Comparison of ENCODE assay signal across 20 cellular contexts in genomic region chr19:40758491-40758890, GRCh38. TPM values are rescaled to one million over a fixed set of nuclear protein-coding genes. Genes with fewer than 3 reads are reported as not detected.
DNase-seq lines count a peak whose midpoint lies in the region; ATAC-seq and TF ChIP-seq lines count a peak whose summit lies in the region.
"Had no signal": no experiment of that assay in that cellular context is flagged by ENCODE, and none has a peak within 500 bp of the region (broad histone marks: within the 10 kb centered on the region; RNA-seq: fewer than 3 reads in every experiment).

No MANE protein-coding gene starts in this region.

- peaks cover 61% of the 10 kb centered on the region for H3K4me1 Mint-ChIP-seq in activated naive CD4-positive, alpha-beta T cell treated with anti-CD3 and anti-CD28 coated beads, Interleukin-2, amount 10 ng/mL, durations not matched to agents 7 days and 5 days
- peaks cover 14% of the 10 kb centered on the region for H3K4me1 Mint-ChIP-seq in GM23338
- H3K4me1 Mint-ChIP-seq in activated CD8-positive, alpha-beta T cell treated with anti-CD3 and anti-CD28 coated beads, Interleukin-2, amount 10 ng/mL, durations not matched to agents 7 days and 5 days (ENCODE audit: low read depth): peaks cover 75% of the 10 kb centered on the region
- peaks cover 33 to 78% (median 65%) of the 10 kb centered on the region in 4 donors for H3K4me1 Mint-ChIP-seq in naive thymus-derived CD8-positive, alpha-beta T cell

- H4K20me1 ChIP-seq in GM23338 (replicated peaks; ENCODE audit: insufficient read depth): peaks cover 73% of the 10 kb centered on the region
- H4K20me1 ChIP-seq in mammary epithelial cell (ENCODE audit: insufficient read depth, low read length): no peaks in the 10 kb centered on the region

- ATAC-seq in GM23338: no peak
- ATAC-seq in activated CD8-positive, alpha-beta T cell treated with anti-CD3 and anti-CD28 coated beads, Interleukin-2, amount 10 ng/mL, durations not matched to agents 7 days and 5 days: no peak
- ATAC-seq in naive thymus-derived CD8-positive, alpha-beta T cell: no peak

- TF ChIP-seq CTCF in GM23338 (conservative IDR thresholded peaks at IDR 0.05; ENCODE audit: low read depth in 2 of 2): no peak
- TF ChIP-seq CTCF in mammary epithelial cell (conservative IDR thresholded peaks at IDR 0.05 in 1 of 2, IDR thresholded peaks at IDR 0.05 in 1 of 2; ENCODE audit: extremely low read depth in 1 of 2, insufficient read depth in 1 of 2, low read depth in 1 of 2, low read length in 2 of 2): no peak

- in situ Hi-C loops in mammary epithelial cell (cut with MboI; ENCODE audit: low sequenced_read_pairs in 2 of 2): no loop called here

- H3K4me2 ChIP-seq in GM23338 (no peak overlapping the region), mammary epithelial cell (ENCODE audit: insufficient read depth, low read depth, low read length) (no peak overlapping the region)

- H3K9me2 ChIP-seq in GM23338 (ENCODE audit: insufficient read depth): no peaks in the 10 kb centered on the region

- H3K27me3 Mint-ChIP-seq in activated naive CD4-positive, alpha-beta T cell treated with anti-CD3 and anti-CD28 coated beads, Interleukin-2, amount 10 ng/mL, durations not matched to agents 7 days and 5 days: no peaks in the 10 kb centered on the region
- H3K27me3 Mint-ChIP-seq in GM23338 (ENCODE audit: insufficient read depth, low read depth, poor library complexity): peaks cover 2% of the 10 kb centered on the region
- no peaks in the 10 kb centered on the region for H3K27me3 Mint-ChIP-seq in activated CD8-positive, alpha-beta T cell treated with anti-CD3 and anti-CD28 coated beads, Interleukin-2, amount 10 ng/mL, durations not matched to agents 7 days and 5 days (ENCODE audit: low read depth)
- no peaks in the 10 kb centered on the region for H3K27me3 Mint-ChIP-seq in naive thymus-derived CD8-positive, alpha-beta T cell
- H3K27me3 Mint-ChIP-seq: B cell; CD4-positive, CD25-positive, alpha-beta regulatory T cell; IgD-negative memory B cell had no signal

- H3K4me3 ChIP-seq in GM23338: no peak overlapping the region
- no peak overlapping the region for H3K4me3 ChIP-seq in mammary epithelial cell (replicated peaks in 1 of 3; ENCODE audit: insufficient read depth in 1 of 3, low read depth in 2 of 3, low read length in 3 of 3)
- H3K4me3 ChIP-seq: HAP-1 had no signal

- H2AFZ ChIP-seq in GM23338 (no peak overlapping the region), mammary epithelial cell (ENCODE audit: low read depth, low read length) (no peak overlapping the region)

- H3K9me3 Mint-ChIP-seq in activated naive CD4-positive, alpha-beta T cell treated with anti-CD3 and anti-CD28 coated beads, Interleukin-2, amount 10 ng/mL, durations not matched to agents 7 days and 5 days: no peaks in the 10 kb centered on the region
- H3K9me3 Mint-ChIP-seq in GM23338: no peaks in the 10 kb centered on the region
- no peaks in the 10 kb centered on the region for H3K9me3 Mint-ChIP-seq in activated CD8-positive, alpha-beta T cell treated with anti-CD3 and anti-CD28 coated beads, Interleukin-2, amount 10 ng/mL, durations not matched to agents 7 days and 5 days (ENCODE audit: insufficient read depth)
- no peaks in the 10 kb centered on the region for H3K9me3 Mint-ChIP-seq in naive thymus-derived CD8-positive, alpha-beta T cell
- H3K9me3 Mint-ChIP-seq: CD4-positive, CD25-positive, alpha-beta regulatory T cell; IgD-negative memory B cell had no signal

- H3K4me1 ChIP-seq in GM23338 (ENCODE audit: insufficient read depth): peaks cover 8% of the 10 kb centered on the region; the same call in 1 of the 2 replicates
- H3K4me1 ChIP-seq in mammary epithelial cell (ENCODE audit: insufficient read depth, low read length): peaks cover 28% of the 10 kb centered on the region

- dilution Hi-C loops in mammary epithelial cell (cut with HindIII; ENCODE audit: low sequenced_read_pairs): loop anchor here (10.0 kb wide), 1 partner anchor 256 kb away; no protein-coding TSS in a partner anchor

- intact Hi-C loops in mammary epithelial cell (cut with micrococcal nuclease): no loop called here

- CTCF ChIA-PET in activated naive CD4-positive, alpha-beta T cell treated with anti-CD3 and anti-CD28 coated beads, Interleukin-2, amount 10 ng/mL, durations not matched to agents 7 days and 5 days (lab: Charles Lee): no interaction called here
- CTCF ChIA-PET in activated CD8-positive, alpha-beta T cell treated with anti-CD3 and anti-CD28 coated beads, Interleukin-2, amount 10 ng/mL, durations not matched to agents 7 days and 5 days (lab: Charles Lee): interaction anchor here (1.6 to 1.7 kb wide), 2 partner anchors 19 to 49 kb away, joined by 5 read pairs; partner anchors contain the start of gene RAB4B
- CTCF ChIA-PET in mammary epithelial cell (lab: Charles Lee; ENCODE audit: low non-redundant PET): no interaction called here

- H3K27ac ChIP-seq in GM23338 (ENCODE audit: low read depth): no peak overlapping the region
- no peak overlapping the region for H3K27ac ChIP-seq in mammary epithelial cell (ENCODE audit: insufficient read depth, low read depth, low read length)
- H3K27ac ChIP-seq: HL-60 had no signal

- peaks cover 68% of the 10 kb centered on the region for H3K36me3 Mint-ChIP-seq in activated naive CD4-positive, alpha-beta T cell treated with anti-CD3 and anti-CD28 coated beads, Interleukin-2, amount 10 ng/mL, durations not matched to agents 7 days and 5 days
- H3K36me3 Mint-ChIP-seq in GM23338 (ENCODE audit: low read depth): peaks cover 95% of the 10 kb centered on the region
- H3K36me3 Mint-ChIP-seq in activated CD8-positive, alpha-beta T cell treated with anti-CD3 and anti-CD28 coated beads, Interleukin-2, amount 10 ng/mL, durations not matched to agents 7 days and 5 days (ENCODE audit: low read depth): peaks cover 79% of the 10 kb centered on the region
- peaks cover 9 to 79% (median 28%) of the 10 kb centered on the region in 3 donors for H3K36me3 Mint-ChIP-seq in naive thymus-derived CD8-positive, alpha-beta T cell

- BruUV-seq in mammary epithelial cell (replicated peaks; lab: Mats Ljungman, UMichigan): no TSS peak

- POLR2A ChIA-PET in activated CD8-positive, alpha-beta T cell treated with anti-CD3 and anti-CD28 coated beads, Interleukin-2, amount 10 ng/mL, durations not matched to agents 7 days and 5 days (lab: Charles Lee): interaction anchor here (1.3 kb wide), 1 partner anchor 20 kb away, joined by 4 read pairs; no protein-coding TSS in a partner anchor
- POLR2A ChIA-PET in naive thymus-derived CD8-positive, alpha-beta T cell (lab: Charles Lee): interaction anchor here (0.6 to 3.0 kb wide), 3 partner anchors 9 to 44 kb away, joined by 3 to 22 read pairs (median 7); partner anchors contain the start of gene RAB4B

- H3K36me3 ChIP-seq in GM23338 (ENCODE audit: insufficient read depth): peaks cover 71% of the 10 kb centered on the region
- peaks cover 32% of the 10 kb centered on the region for H3K36me3 ChIP-seq in mammary epithelial cell (ENCODE audit: insufficient read depth, low read length)

- H3K9me3 ChIP-seq in mammary epithelial cell (replicated peaks; ENCODE audit: insufficient read depth, low read length): no peaks in the 10 kb centered on the region
- H3K9me3 ChIP-seq: HAP-1 had no signal

- H3K27ac Mint-ChIP-seq in activated naive CD4-positive, alpha-beta T cell treated with anti-CD3 and anti-CD28 coated beads, Interleukin-2, amount 10 ng/mL, durations not matched to agents 7 days and 5 days: peak overlapping the region; percentile 1
- 0 out of 2 replicates have a peak overlapping the region, but pooled peaks have one; percentile 29 for H3K27ac Mint-ChIP-seq in GM23338
- H3K27ac Mint-ChIP-seq in activated CD8-positive, alpha-beta T cell treated with anti-CD3 and anti-CD28 coated beads, Interleukin-2, amount 10 ng/mL, durations not matched to agents 7 days and 5 days: peak overlapping the region; percentile 43
- H3K27ac Mint-ChIP-seq in naive thymus-derived CD8-positive, alpha-beta T cell: peak overlapping the region in 6 of 10 donors; percentile 21 to 70 (median 48)
- H3K27ac Mint-ChIP-seq: B cell had no signal

- H3K9ac ChIP-seq in mammary epithelial cell (ENCODE audit: insufficient read depth, low read length): no peak overlapping the region

- peaks cover 51% of the 10 kb centered on the region for H3F3A ChIP-seq in GM23338 (replicated peaks; ENCODE audit: low read depth)

- DNase-seq in activated naive CD4-positive, alpha-beta T cell treated with anti-CD3 and anti-CD28 coated beads, Interleukin-2, amount 10 ng/mL, durations not matched to agents 7 days and 5 days: no peak
- DNase-seq in activated naive CD4-positive, alpha-beta T cell treated with anti-CD3 and anti-CD28 coated beads, Interleukin-2, amount 50 U/mL, for 16 hours: no peak
- DNase-seq in GM23338 (ENCODE audit: low spot score): no peak
- no peak for DNase-seq in activated CD8-positive, alpha-beta T cell treated with anti-CD3 and anti-CD28 coated beads, Interleukin-2, amount 10 ng/mL, durations not matched to agents 7 days and 5 days
- no peak for DNase-seq in naive thymus-derived CD8-positive, alpha-beta T cell
- no peak for DNase-seq in mammary epithelial cell
- no peak for DNase-seq in AG08396 (ENCODE audit: low spot score)
- DNase-seq: CD4-positive, CD25-positive, alpha-beta regulatory T cell; NCI-H1105 treated with DMSO at 0.1 percent for 48 hours; NCI-H187; NCI-H226; NCI-H69; NK-92 treated with Interleukin-12 subunit alpha and Interleukin-12 subunit beta, amount 100 ng/mL, for 24 hours; OCI-M1; SIG-M5 had no signal

- H3K4me3 Mint-ChIP-seq in activated naive CD4-positive, alpha-beta T cell treated with anti-CD3 and anti-CD28 coated beads, Interleukin-2, amount 10 ng/mL, durations not matched to agents 7 days and 5 days: no peak overlapping the region
- no peak overlapping the region for H3K4me3 Mint-ChIP-seq in GM23338
- no peak overlapping the region for H3K4me3 Mint-ChIP-seq in activated CD8-positive, alpha-beta T cell treated with anti-CD3 and anti-CD28 coated beads, Interleukin-2, amount 10 ng/mL, durations not matched to agents 7 days and 5 days
- peak overlapping the region in 2 of 10 donors; percentile 37 to 41 for H3K4me3 Mint-ChIP-seq in naive thymus-derived CD8-positive, alpha-beta T cell
- H3K4me3 Mint-ChIP-seq: B cell had no signal

- 100% methylated on average over 3 of the region's 3 CpGs for WGBS in mammary epithelial cell (ENCODE audit: low coverage, missing lambda C conversion rate)

- H3K79me2 ChIP-seq in GM23338 (replicated peaks; ENCODE audit: insufficient read depth): peaks cover 71% of the 10 kb centered on the region
- peaks cover 90% of the 10 kb centered on the region for H3K79me2 ChIP-seq in mammary epithelial cell (ENCODE audit: insufficient read depth, low read length)

- H3K27me3 ChIP-seq in GM23338 (ENCODE audit: insufficient read depth): no peaks in the 10 kb centered on the region
- H3K27me3 ChIP-seq in mammary epithelial cell (ENCODE audit: insufficient read depth, low read length): no peaks in the 10 kb centered on the region

RNA-seq across cellular contexts. Expression of gene SNRPA, which starts 7.5 kb away (rescaled TPM):
- total RNA-seq in GM23338 (2014; rRNA removed; shearing (Covaris generic)): 239 and 295 TPM in 2 replicates
- polyA plus RNA-seq in GM23338 (2016; fragmentation: Nextera tagmentation; extraction: Ambion mirVana) (321 and 326 TPM in 2 replicates), mammary epithelial cell (117 TPM)
- total RNA-seq in activated CD8-positive, alpha-beta T cell treated with anti-CD3 and anti-CD28 coated beads, Interleukin-2, amount 10 ng/mL, durations not matched to agents 7 days and 5 days: 100 to 1,000 TPM; 175 to 183 TPM
- 10 to 100 TPM; 64.1 to 68.2 TPM for total RNA-seq in naive thymus-derived CD8-positive, alpha-beta T cell
- polyA plus RNA-seq in naive thymus-derived CD8-positive, alpha-beta T cell: 10 to 100 TPM; 45.9 to 62.3 (median 60.4) TPM
- 10 to 100 TPM; 28.2 to 99.3 TPM for total RNA-seq in mammary epithelial cell
- polyA minus RNA-seq in mammary epithelial cell: 257 TPM

RNA-seq across cellular contexts. Expression of gene ACTMAP, which starts 8.2 kb away (rescaled TPM):
- total RNA-seq in GM23338 (2014; rRNA removed; shearing (Covaris generic)): 10.3 and 14.9 TPM in 2 replicates
- polyA plus RNA-seq in GM23338 (2016; fragmentation: Nextera tagmentation; extraction: Ambion mirVana) (16.7 and 17.9 TPM in 2 replicates), mammary epithelial cell (3.2 TPM)
- 10 to 100 TPM; 15.2 to 17.1 TPM for total RNA-seq in activated CD8-positive, alpha-beta T cell treated with anti-CD3 and anti-CD28 coated beads, Interleukin-2, amount 10 ng/mL, durations not matched to agents 7 days and 5 days
- total RNA-seq in naive thymus-derived CD8-positive, alpha-beta T cell: 1 to 10 TPM; 7.0 to 7.1 TPM
- 1 to 10 TPM; 2.5 to 4.6 (median 3.4) TPM for polyA plus RNA-seq in naive thymus-derived CD8-positive, alpha-beta T cell
- total RNA-seq in mammary epithelial cell: 10 to 100 TPM in 1 of 2 donors, 1 to 10 TPM in 1; 1.0 to 15.2 TPM
- polyA minus RNA-seq in mammary epithelial cell: 6.4 TPM

RNA-seq across cellular contexts. Expression of gene MIA, which starts 16.8 kb away (rescaled TPM):
- not detected in 2 replicates for total RNA-seq in GM23338 (2014; rRNA removed; shearing (Covaris generic))
- polyA plus RNA-seq in GM23338 (2016; fragmentation: Nextera tagmentation; extraction: Ambion mirVana) (not detected in 2 replicates), mammary epithelial cell (166 TPM)
- not detected for total RNA-seq in activated CD8-positive, alpha-beta T cell treated with anti-CD3 and anti-CD28 coated beads, Interleukin-2, amount 10 ng/mL, durations not matched to agents 7 days and 5 days
- total RNA-seq in naive thymus-derived CD8-positive, alpha-beta T cell: 1 to 10 TPM in 1 of 2 experiments, not detected in 1; 2.2 TPM
- polyA plus RNA-seq in naive thymus-derived CD8-positive, alpha-beta T cell: not detected
- total RNA-seq in mammary epithelial cell: 100 to 1,000 TPM; 106 to 107 TPM
- 99.5 TPM for polyA minus RNA-seq in mammary epithelial cell
- total RNA-seq: CD4-positive, CD25-positive, alpha-beta regulatory T cell; LHCN-M2 had no signal
- polyA plus RNA-seq: CD4-positive, CD25-positive, alpha-beta regulatory T cell; IgD-negative memory B cell had no signal

RNA-seq across cellular contexts. Expression of gene RAB4B, which starts 19.6 kb away (rescaled TPM):
- total RNA-seq in GM23338 (2014; rRNA removed; shearing (Covaris generic)): 27.4 and 32.6 TPM in 2 replicates
- polyA plus RNA-seq in GM23338 (2016; fragmentation: Nextera tagmentation; extraction: Ambion mirVana) (23.0 and 29.0 TPM in 2 replicates), mammary epithelial cell (10.0 TPM)
- total RNA-seq in activated CD8-positive, alpha-beta T cell treated with anti-CD3 and anti-CD28 coated beads, Interleukin-2, amount 10 ng/mL, durations not matched to agents 7 days and 5 days: 10 to 100 TPM; 50.2 to 53.1 TPM
- total RNA-seq in naive thymus-derived CD8-positive, alpha-beta T cell: 10 to 100 TPM; 47.3 to 48.6 TPM
- polyA plus RNA-seq in naive thymus-derived CD8-positive, alpha-beta T cell: 10 to 100 TPM; 76.4 to 87.2 (median 87.1) TPM
- total RNA-seq in mammary epithelial cell: 10 to 100 TPM in 1 of 2 donors, 1 to 10 TPM in 1; 9.0 to 23.5 TPM
- polyA minus RNA-seq in mammary epithelial cell: 12.0 TPM

RNA-seq across cellular contexts. Expression of gene EGLN2, which starts 40.5 kb away (rescaled TPM):
- total RNA-seq in GM23338 (2014; rRNA removed; shearing (Covaris generic)): 98.3 and 118 TPM in 2 replicates
- polyA plus RNA-seq in GM23338 (2016; fragmentation: Nextera tagmentation; extraction: Ambion mirVana) (55.8 and 59.9 TPM in 2 replicates), mammary epithelial cell (46.7 TPM)
- total RNA-seq in activated CD8-positive, alpha-beta T cell treated with anti-CD3 and anti-CD28 coated beads, Interleukin-2, amount 10 ng/mL, durations not matched to agents 7 days and 5 days: 100 to 1,000 TPM; 121 to 126 TPM
- total RNA-seq in naive thymus-derived CD8-positive, alpha-beta T cell: 100 to 1,000 TPM; 233 to 243 TPM
- polyA plus RNA-seq in naive thymus-derived CD8-positive, alpha-beta T cell: 100 to 1,000 TPM; 104 to 214 (median 153) TPM
- total RNA-seq in mammary epithelial cell: 10 to 100 TPM; 59.7 to 82.3 TPM
- 134 TPM for polyA minus RNA-seq in mammary epithelial cell

Comparison
In these comparisons a context has a peak if more than half of its experiments do, and no peak if none do; other contexts are left out.
1. RNA of gene MIA, which starts 16.8 kb away (total RNA-seq): 106 to 107 TPM in mammary epithelial cell; 2.2 TPM in naive thymus-derived CD8-positive, alpha-beta T cell, not detected in GM23338 and not detected in activated CD8-positive, alpha-beta T cell treated with anti-CD3 and anti-CD28 coated beads, Interleukin-2, amount 10 ng/mL, durations not matched to agents 7 days and 5 days; every median in the first group is over 10 times any median in the second.
2. Peak in every context shown above with its lines, with median percentiles within 50 percentile points of each other: H3K27ac Mint-ChIP-seq.